ENCODE assay signal across 11 cellular contexts in genomic region chr6:132490024-132490423, GRCh38. TPM values are rescaled to one million over a fixed set of nuclear protein-coding genes. Genes with fewer than 3 reads are reported as not detected.
DNase-seq lines count a peak whose midpoint lies in the region; ATAC-seq and TF ChIP-seq lines count a peak whose summit lies in the region.
"Had no signal": no experiment of that assay in that cellular context is flagged by ENCODE, and none has a peak within 500 bp of the region (broad histone marks: within the 10 kb centered on the region; RNA-seq: fewer than 3 reads in every experiment).

No MANE protein-coding gene starts in this region.

- H3K9me3 Mint-ChIP-seq in activated CD8-positive, alpha-beta memory T cell treated with anti-CD3 and anti-CD28 coated beads, Interleukin-2, amount 10 ng/mL, durations not matched to agents 7 days and 5 days (ENCODE audit: low read depth): no peaks in the 10 kb centered on the region
- H3K9me3 Mint-ChIP-seq: dendritic cell treated with granulocyte-macrophage colony-stimulating factor and Interleukin-4, amounts not matched to agents 40 ng/mL and 50 ng/mL, for 4 days had no signal

- no TSS peak for BruUV-seq in PC-3 (replicated peaks; lab: Mats Ljungman, UMichigan)

- no peak for ATAC-seq in activated CD8-positive, alpha-beta memory T cell treated with anti-CD3 and anti-CD28 coated beads, Interleukin-2, amount 10 ng/mL, durations not matched to agents 7 days and 5 days
- ATAC-seq in HG03460 (IDR thresholded peaks at IDR 0.05; ENCODE audit: unreplicated experiment): peak; percentile 49
- ATAC-seq in left ventricle myocardium superior: peak; percentile 66
- ATAC-seq in PC-3: no peak

- H3K27me3 ChIP-seq in vagina (no peaks in the 10 kb centered on the region), PC-3 (ENCODE audit: low read length) (no peaks in the 10 kb centered on the region)

- H2AFZ ChIP-seq in PC-3 (ENCODE audit: low read length): no peak overlapping the region

- DNase-seq in activated CD8-positive, alpha-beta memory T cell treated with anti-CD3 and anti-CD28 coated beads, Interleukin-2, amount 10 ng/mL, durations not matched to agents 7 days and 5 days: no peak
- no peak for DNase-seq in activated CD8-positive, alpha-beta memory T cell treated with anti-CD3 and anti-CD28 coated beads, Interleukin-2, amount 50 U/mL, for 48 hours
- no peak for DNase-seq in left ventricle myocardium superior
- DNase-seq in vagina (ENCODE audit: extremely low spot score in 2 of 2): no peak
- no peak for DNase-seq in PC-3
- no peak for DNase-seq in NCI-H187 (lab: John Stamatoyannopoulos, UW)
- DNase-seq in cerebellar cortex (ENCODE audit: low spot score): no peak
- DNase-seq: activated CD4-positive, alpha-beta T cell treated with anti-CD3 and anti-CD28 coated beads, Interleukin-2, amount 10 ng/mL, durations not matched to agents 7 days and 5 days; HCEC 1CT had no signal

- no peaks in the 10 kb centered on the region for H4K20me1 ChIP-seq in PC-3 (ENCODE audit: low read length)

- H3K4me3 ChIP-seq in vagina: no peak overlapping the region
- no peak overlapping the region for H3K4me3 ChIP-seq in PC-3 (ENCODE audit: low read length)

- H3K27ac ChIP-seq in vagina (peak overlapping the region; percentile 45), PC-3 (ENCODE audit: low read length) (no peak overlapping the region)

- intact Hi-C loops in left ventricle myocardium superior (cut with micrococcal nuclease): no loop called here
- intact Hi-C loops in vagina (cut with DNase I): no loop called here
- intact Hi-C loops in PC-3 (cut with micrococcal nuclease): no loop called here

- H3K4me1 ChIP-seq in vagina: peaks cover 28% of the 10 kb centered on the region
- no peaks in the 10 kb centered on the region for H3K4me1 ChIP-seq in PC-3 (ENCODE audit: insufficient read depth, low read length)

- no peaks in the 10 kb centered on the region for H3F3A ChIP-seq in PC-3 (ENCODE audit: low read length, unreplicated experiment)

- TF ChIP-seq CTCF in vagina (IDR thresholded peaks at IDR 0.05) (no peak), PC-3 (conservative IDR thresholded peaks at IDR 0.05; ENCODE audit: low read depth, low read length) (no peak)

- CTCF ChIA-PET in activated CD8-positive, alpha-beta memory T cell treated with anti-CD3 and anti-CD28 coated beads, Interleukin-2, amount 10 ng/mL, durations not matched to agents 7 days and 5 days (lab: Charles Lee): interaction anchor here (0.6 to 2.5 kb wide), 2 partner anchors 210 to 388 kb away, joined by 3 to 19 read pairs; no protein-coding TSS in a partner anchor
- CTCF ChIA-PET in PC-3 (lab: Charles Lee): no interaction called here

- no peak overlapping the region for H3K4me2 ChIP-seq in PC-3 (ENCODE audit: low read length)

- H3K4me3 Mint-ChIP-seq in activated CD8-positive, alpha-beta memory T cell treated with anti-CD3 and anti-CD28 coated beads, Interleukin-2, amount 10 ng/mL, durations not matched to agents 7 days and 5 days: no peak overlapping the region
- H3K4me3 Mint-ChIP-seq: activated CD4-positive, alpha-beta T cell treated with anti-CD3 and anti-CD28 coated beads, Interleukin-2, amount 10 ng/mL, durations not matched to agents 7 days and 5 days; dendritic cell treated with granulocyte-macrophage colony-stimulating factor and Interleukin-4, amounts not matched to agents 40 ng/mL and 50 ng/mL, for 4 days had no signal

- H3K4me1 Mint-ChIP-seq in activated CD8-positive, alpha-beta memory T cell treated with anti-CD3 and anti-CD28 coated beads, Interleukin-2, amount 10 ng/mL, durations not matched to agents 7 days and 5 days: peaks cover 18% of the 10 kb centered on the region

- H3K79me2 ChIP-seq in PC-3 (ENCODE audit: low read length): 0 out of 2 replicates have a peak, but pooled peaks cover 6% of the 10 kb centered on the region

- H3K27me3 Mint-ChIP-seq in activated CD8-positive, alpha-beta memory T cell treated with anti-CD3 and anti-CD28 coated beads, Interleukin-2, amount 10 ng/mL, durations not matched to agents 7 days and 5 days: no peaks in the 10 kb centered on the region
- H3K27me3 Mint-ChIP-seq: activated CD4-positive, alpha-beta T cell treated with anti-CD3 and anti-CD28 coated beads, Interleukin-2, amount 10 ng/mL, durations not matched to agents 7 days and 5 days; dendritic cell treated with granulocyte-macrophage colony-stimulating factor and Interleukin-4, amounts not matched to agents 40 ng/mL and 50 ng/mL, for 4 days had no signal

- no peaks in the 10 kb centered on the region for H3K36me3 ChIP-seq in vagina
- no peaks in the 10 kb centered on the region for H3K36me3 ChIP-seq in PC-3 (ENCODE audit: low read depth, low read length)

- peak overlapping the region; percentile 25 for H3K27ac Mint-ChIP-seq in activated CD8-positive, alpha-beta memory T cell treated with anti-CD3 and anti-CD28 coated beads, Interleukin-2, amount 10 ng/mL, durations not matched to agents 7 days and 5 days
- H3K27ac Mint-ChIP-seq: activated CD4-positive, alpha-beta T cell treated with anti-CD3 and anti-CD28 coated beads, Interleukin-2, amount 10 ng/mL, durations not matched to agents 7 days and 5 days; dendritic cell treated with granulocyte-macrophage colony-stimulating factor and Interleukin-4, amounts not matched to agents 40 ng/mL and 50 ng/mL, for 4 days had no signal

- no peak for TF ChIP-seq POLR2A in vagina (IDR thresholded peaks at IDR 0.05)

- no peak overlapping the region for H3K9ac ChIP-seq in PC-3 (ENCODE audit: low read length)

- peaks cover 18% of the 10 kb centered on the region for H3K36me3 Mint-ChIP-seq in activated CD8-positive, alpha-beta memory T cell treated with anti-CD3 and anti-CD28 coated beads, Interleukin-2, amount 10 ng/mL, durations not matched to agents 7 days and 5 days

- H3K9me3 ChIP-seq in vagina (no peaks in the 10 kb centered on the region), PC-3 (ENCODE audit: low read length) (no peaks in the 10 kb centered on the region)

- H3K9me2 ChIP-seq in PC-3 (replicated peaks; ENCODE audit: low read length): no peaks in the 10 kb centered on the region

- POLR2A ChIA-PET in PC-3 (lab: Charles Lee; ENCODE audit: unreplicated experiment): no interaction called here

RNA-seq across cellular contexts. Expression of gene STX7, which starts 22.9 kb away (rescaled TPM):
- total RNA-seq in activated CD8-positive, alpha-beta memory T cell treated with anti-CD3 and anti-CD28 coated beads, Interleukin-2, amount 10 ng/mL, durations not matched to agents 7 days and 5 days: 10 to 100 TPM; 17.2 to 19.5 TPM
- 59.0 TPM for total RNA-seq in left ventricle myocardium superior
- total RNA-seq in vagina: 26.8 TPM
- total RNA-seq in PC-3 (2014; rRNA removed): 17.3 and 27.4 TPM in 2 replicates

RNA-seq across cellular contexts. Expression of gene TAAR9, which starts 48.1 kb away (rescaled TPM):
- not detected for total RNA-seq in activated CD8-positive, alpha-beta memory T cell treated with anti-CD3 and anti-CD28 coated beads, Interleukin-2, amount 10 ng/mL, durations not matched to agents 7 days and 5 days
- not detected for total RNA-seq in left ventricle myocardium superior
- total RNA-seq in vagina: not detected
- not detected in 2 replicates for total RNA-seq in PC-3 (2014; rRNA removed)
- total RNA-seq: activated CD4-positive, alpha-beta T cell treated with anti-CD3 and anti-CD28 coated beads, Interleukin-2, amount 10 ng/mL, durations not matched to agents 7 days and 5 days had no signal

Comparison
In these comparisons a context has a peak if more than half of its experiments do, and no peak if none do; other contexts are left out.
1. ATAC-seq: peak in HG03460 (single experiment) and left ventricle myocardium superior (single experiment); none in activated CD8-positive, alpha-beta memory T cell treated with anti-CD3 and anti-CD28 coated beads, Interleukin-2, amount 10 ng/mL, durations not matched to agents 7 days and 5 days (single experiment) and PC-3 (single experiment).